ENCODE assay signal across 1 cellular context in the genomic region with DNA sequence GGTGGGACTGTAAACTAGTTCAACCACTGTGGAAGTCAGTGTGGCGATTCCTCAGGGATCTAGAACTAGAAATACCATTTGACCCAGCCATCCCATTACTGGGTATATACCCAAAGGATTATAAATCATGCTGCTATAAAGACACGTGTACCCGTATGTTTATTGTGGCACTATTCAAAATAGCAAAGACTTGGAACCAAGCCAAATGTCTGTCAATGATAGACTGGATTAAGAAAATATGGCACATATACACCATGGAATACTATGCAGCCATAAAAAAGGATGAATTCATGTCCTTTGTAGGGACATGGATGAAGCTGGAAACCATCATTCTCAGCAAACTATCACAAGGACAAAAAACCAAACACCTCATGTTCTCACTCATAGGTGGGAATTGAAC. TPM values are rescaled to one million over a fixed set of nuclear protein-coding genes. Genes with fewer than 3 reads are reported as not detected.
"Had no signal": no experiment of that assay in that cellular context is flagged by ENCODE, and none has a peak within 500 bp of the region (broad histone marks: within the 10 kb centered on the region; RNA-seq: fewer than 3 reads in every experiment).

No MANE protein-coding gene starts in this region.

RNA-seq across cellular contexts. Expression of a gene that starts 11.9 kb away (rescaled TPM):
- total RNA-seq: G401 had no signal

RNA-seq across cellular contexts. Expression of a gene that starts 37.1 kb away (rescaled TPM):
- total RNA-seq: G401 had no signal
